Comparison of ENCODE assay signal across 22 cellular contexts in the genomic region with DNA sequence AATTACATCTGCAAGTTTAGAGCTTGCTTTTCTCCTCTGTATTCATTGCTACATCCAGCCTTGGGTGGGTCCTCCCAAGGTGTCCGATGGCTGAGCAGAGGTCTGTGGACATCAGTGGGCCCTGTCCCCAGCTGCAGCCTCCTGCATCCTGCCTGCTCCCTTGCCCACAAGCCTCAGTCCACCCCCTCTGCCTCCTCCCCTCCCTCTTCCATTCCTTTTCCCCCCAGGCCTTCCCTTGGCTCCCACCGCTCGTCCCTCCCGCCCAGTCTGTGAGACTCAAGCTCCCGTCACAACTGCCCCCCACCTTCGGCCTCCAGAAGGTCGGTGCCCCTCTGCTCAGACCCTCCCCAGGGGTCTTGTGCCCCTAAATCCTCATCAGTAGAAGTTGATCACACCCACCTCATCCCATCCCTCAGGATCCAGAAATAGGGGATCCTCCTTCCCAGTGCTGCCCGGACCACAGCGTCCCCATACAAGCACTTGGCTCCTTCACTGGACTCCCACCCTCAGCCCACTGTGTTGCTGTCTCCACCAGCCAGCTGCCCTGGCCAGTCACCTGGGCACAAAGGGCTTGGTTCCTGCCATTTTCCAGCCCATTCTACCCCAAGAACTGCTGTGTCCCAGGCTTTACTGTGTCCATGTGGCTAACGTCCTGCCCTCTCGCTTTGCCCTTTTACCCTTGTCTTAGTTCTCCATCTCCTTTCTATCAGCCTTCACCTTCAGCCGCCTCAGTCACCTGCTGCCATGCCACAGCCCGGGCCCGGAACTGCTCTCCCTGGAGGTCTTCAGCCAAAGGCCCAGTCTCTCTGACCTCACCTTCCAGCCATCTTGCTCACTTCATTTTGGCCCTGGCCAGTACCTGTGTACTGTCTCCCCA. TPM values are rescaled to one million over a fixed set of nuclear protein-coding genes. Genes with fewer than 3 reads are reported as not detected.
"Had no signal": no experiment of that assay in that cellular context is flagged by ENCODE, and none has a peak within 500 bp of the region (broad histone marks: within the 10 kb centered on the region; RNA-seq: fewer than 3 reads in every experiment).

No MANE protein-coding gene starts in this region.

- H3K27me3 ChIP-seq: ascending aorta, breast epithelium, gastroesophageal sphincter, heart right ventricle, thyroid gland had no signal

- DNase-seq: activated CD4-positive, CD25-positive, alpha-beta regulatory T cell treated with anti-CD3 and anti-CD28 coated beads, Interleukin-2, amount 50 U/mL, for 72 hours; activated effector memory CD4-positive, alpha-beta T cell treated with anti-CD3 and anti-CD28 coated beads, Interleukin-2, amount 50 U/mL, for 16 hours; activated naive CD4-positive, alpha-beta T cell treated with anti-CD3 and anti-CD28 coated beads, Interleukin-2, amount 50 U/mL, for 16 hours; activated T-cell treated with anti-CD3 and anti-CD28 coated beads, Interleukin-2, amount 50 U/mL, for 72 hours; effector CD8-positive, alpha-beta T cell; heart right ventricle; nephron progenitor cell; stimulated activated naive B cell treated with anti-CD40 and anti-IgM and Interleukin-4, amounts not matched to agents 10 μg/mL and 1 μg/mL and 100 μg/mL, for 72 hours; thyroid gland had no signal

- H3K27ac ChIP-seq: ascending aorta, breast epithelium, gastroesophageal sphincter, heart right ventricle, prostate gland, thyroid gland, VCaP had no signal

- H3K36me3 ChIP-seq: breast epithelium, prostate gland, thyroid gland had no signal

- H3K36me3 Mint-ChIP-seq: stimulated activated naive B cell treated with anti-CD40 and anti-IgM and Interleukin-4, amounts not matched to agents 10 μg/mL and 1 μg/mL and 100 μg/mL, for 72 hours had no signal

- H3K4me3 ChIP-seq: ascending aorta, breast epithelium, gastroesophageal sphincter, heart right ventricle, prostate gland, thyroid gland had no signal

- ATAC-seq: gastroesophageal sphincter had no signal

- H3K27ac Mint-ChIP-seq: activated T-cell treated with anti-CD3 and anti-CD28 coated beads, Interleukin-2, amount 50 U/mL, for 72 hours; dendritic cell treated with granulocyte-macrophage colony-stimulating factor and Interleukin-4, amounts not matched to agents 40 ng/mL and 50 ng/mL, for 4 days; nephron progenitor cell; stimulated activated naive B cell treated with anti-CD40 and anti-IgM and Interleukin-4, amounts not matched to agents 10 μg/mL and 1 μg/mL and 100 μg/mL, for 72 hours had no signal

- H3K4me1 ChIP-seq: ascending aorta, breast epithelium, gastroesophageal sphincter, heart right ventricle, prostate gland, thyroid gland had no signal

- H3K4me3 Mint-ChIP-seq: activated T-cell treated with anti-CD3 and anti-CD28 coated beads, Interleukin-2, amount 50 U/mL, for 72 hours; dendritic cell treated with granulocyte-macrophage colony-stimulating factor and Interleukin-4, amounts not matched to agents 40 ng/mL and 50 ng/mL, for 4 days; nephron progenitor cell; stimulated activated naive B cell treated with anti-CD40 and anti-IgM and Interleukin-4, amounts not matched to agents 10 μg/mL and 1 μg/mL and 100 μg/mL, for 72 hours had no signal

- H3K9me3 ChIP-seq: ascending aorta, breast epithelium, gastroesophageal sphincter, heart right ventricle, prostate gland, thyroid gland had no signal

- H3K4me1 Mint-ChIP-seq: stimulated activated naive B cell treated with anti-CD40 and anti-IgM and Interleukin-4, amounts not matched to agents 10 μg/mL and 1 μg/mL and 100 μg/mL, for 72 hours had no signal

- H3K9me3 Mint-ChIP-seq: activated T-cell treated with anti-CD3 and anti-CD28 coated beads, Interleukin-2, amount 50 U/mL, for 72 hours; dendritic cell treated with granulocyte-macrophage colony-stimulating factor and Interleukin-4, amounts not matched to agents 40 ng/mL and 50 ng/mL, for 4 days had no signal

RNA-seq across cellular contexts. Expression of gene OMP, which starts 2.2 kb away (rescaled TPM):
- total RNA-seq: activated CD8-positive, alpha-beta memory T cell treated with anti-CD3 and anti-CD28 coated beads for 36 hours; activated T-cell treated with anti-CD3 and anti-CD28 coated beads, Interleukin-2, amount 50 U/mL, for 72 hours; ascending aorta; breast epithelium; esophagus mucosa; gastroesophageal sphincter; lung microvascular endothelial cell; myocyte; omental fat pad; subcutaneous adipose tissue; urinary bladder had no signal
- polyA plus RNA-seq: heart right ventricle, urinary bladder had no signal
